ENCODE assay signal across 20 cellular contexts in the genomic region with DNA sequence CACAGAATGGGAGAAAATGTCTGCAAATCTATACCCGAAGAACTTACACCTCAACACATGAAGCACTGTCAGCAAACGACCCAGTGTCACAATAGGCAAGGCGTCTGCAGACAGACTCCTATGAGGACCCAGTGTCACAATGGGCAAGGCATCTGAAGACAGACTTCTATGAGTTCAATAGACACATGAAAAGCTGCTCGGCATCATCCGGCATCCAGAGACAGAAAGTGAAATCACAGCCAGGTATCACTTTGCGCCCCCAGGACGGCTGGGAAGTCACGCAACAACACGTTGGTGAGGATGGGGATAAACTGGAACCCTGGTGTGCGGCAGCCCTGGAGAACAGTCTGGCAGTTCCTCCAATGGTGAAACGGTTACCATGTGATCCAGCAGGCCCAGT.
A peak's percentile ranks its signal among the peaks of the same experiment; 100 is the strongest.
DNase-seq lines count a peak whose midpoint lies in the region; ATAC-seq and TF ChIP-seq lines count a peak whose summit lies in the region.
"Had no signal": no experiment of that assay in that cellular context is flagged by ENCODE, and none has a peak within 500 bp of the region (broad histone marks: within the 10 kb centered on the region; RNA-seq: fewer than 3 reads in every experiment).

No MANE protein-coding gene starts in this region.

- no peaks in the 10 kb centered on the region for H3K27me3 Mint-ChIP-seq in activated CD4-positive, alpha-beta T cell treated with anti-CD3 and anti-CD28 coated beads, Interleukin-2, amount 10 ng/mL, durations not matched to agents 24 days and 14 days
- peaks cover 0 to 8% (median 4%) of the 10 kb centered on the region in 3 donors for H3K27me3 Mint-ChIP-seq in CD14-positive monocyte (ENCODE audit: low read depth in 3 of 3)
- peaks cover 5% of the 10 kb centered on the region for H3K27me3 Mint-ChIP-seq in activated CD8-positive, alpha-beta T cell treated with anti-CD3 and anti-CD28 coated beads, Interleukin-2, amount 10 ng/mL, durations not matched to agents 7 days and 5 days (ENCODE audit: low read depth)

- no peaks in the 10 kb centered on the region for H3K9me3 Mint-ChIP-seq in activated CD4-positive, alpha-beta T cell treated with anti-CD3 and anti-CD28 coated beads, Interleukin-2, amount 10 ng/mL, durations not matched to agents 24 days and 14 days
- H3K9me3 Mint-ChIP-seq in CD14-positive monocyte: no peaks in the 10 kb centered on the region
- H3K9me3 Mint-ChIP-seq in activated CD8-positive, alpha-beta T cell treated with anti-CD3 and anti-CD28 coated beads, Interleukin-2, amount 10 ng/mL, durations not matched to agents 7 days and 5 days (ENCODE audit: insufficient read depth): no peaks in the 10 kb centered on the region

- no peak overlapping the region for H3K4me3 ChIP-seq in left lung
- no peak overlapping the region for H3K4me3 ChIP-seq in ascending aorta
- H3K4me3 ChIP-seq: A549, PC-9, SJSA1, suprapubic skin had no signal

- H3K9me3 ChIP-seq in left lung (no peaks in the 10 kb centered on the region), ascending aorta (no peaks in the 10 kb centered on the region)
- H3K9me3 ChIP-seq: A549, neutrophil, SJSA1, suprapubic skin had no signal

- H3K27me3 ChIP-seq in left lung (no peaks in the 10 kb centered on the region), ascending aorta (no peaks in the 10 kb centered on the region)
- H3K27me3 ChIP-seq: brain microvascular endothelial cell, SJSA1, suprapubic skin had no signal

- TF ChIP-seq CTCF in CD14-positive monocyte (IDR thresholded peaks at IDR 0.05) (no peak), left lung (IDR thresholded peaks at IDR 0.05) (no peak), ascending aorta (IDR thresholded peaks at IDR 0.05) (no peak)

- H3K4me3 Mint-ChIP-seq in activated CD4-positive, alpha-beta T cell treated with anti-CD3 and anti-CD28 coated beads, Interleukin-2, amount 10 ng/mL, durations not matched to agents 24 days and 14 days: no peak overlapping the region
- no peak overlapping the region for H3K4me3 Mint-ChIP-seq in CD14-positive monocyte
- H3K4me3 Mint-ChIP-seq in activated CD8-positive, alpha-beta T cell treated with anti-CD3 and anti-CD28 coated beads, Interleukin-2, amount 10 ng/mL, durations not matched to agents 7 days and 5 days: no peak overlapping the region

- peaks cover 4% of the 10 kb centered on the region for H3K36me3 Mint-ChIP-seq in activated CD4-positive, alpha-beta T cell treated with anti-CD3 and anti-CD28 coated beads, Interleukin-2, amount 10 ng/mL, durations not matched to agents 24 days and 14 days (ENCODE audit: low read depth)
- H3K36me3 Mint-ChIP-seq in CD14-positive monocyte: peaks cover 7 to 17% of the 10 kb centered on the region in 2 donors
- peaks cover 11% of the 10 kb centered on the region for H3K36me3 Mint-ChIP-seq in activated CD8-positive, alpha-beta T cell treated with anti-CD3 and anti-CD28 coated beads, Interleukin-2, amount 10 ng/mL, durations not matched to agents 7 days and 5 days (ENCODE audit: low read depth)

- intact Hi-C loops in activated CD4-positive, alpha-beta T cell treated with anti-CD3 and anti-CD28 coated beads, Interleukin-2, amount 10 ng/mL, durations not matched to agents 24 days and 14 days (cut with micrococcal nuclease): loop anchor here (5.0 kb wide), 2 partner anchors 94 to 169 kb away; no protein-coding TSS in a partner anchor
- intact Hi-C loops in CD14-positive monocyte (cut with micrococcal nuclease) (loop anchor here in 1 of 2 donors (10.0 kb wide), 1 partner anchor 71 kb away; no protein-coding TSS in a partner anchor), left lung (cut with DNase I) (no loop called here), ascending aorta (cut with DNase I) (no loop called here)

- no peak overlapping the region for H3K27ac Mint-ChIP-seq in activated CD4-positive, alpha-beta T cell treated with anti-CD3 and anti-CD28 coated beads, Interleukin-2, amount 10 ng/mL, durations not matched to agents 24 days and 14 days
- H3K27ac Mint-ChIP-seq in CD14-positive monocyte: peak overlapping the region in 5 of 7 donors; percentile 26 to 90 (median 66)
- H3K27ac Mint-ChIP-seq in activated CD8-positive, alpha-beta T cell treated with anti-CD3 and anti-CD28 coated beads, Interleukin-2, amount 10 ng/mL, durations not matched to agents 7 days and 5 days: peak overlapping the region; percentile 43

- H3K36me3 ChIP-seq in left lung: no peaks in the 10 kb centered on the region
- H3K36me3 ChIP-seq in ascending aorta: no peaks in the 10 kb centered on the region
- H3K36me3 ChIP-seq: brain microvascular endothelial cell, neutrophil, SJSA1, suprapubic skin had no signal

- H3K27ac ChIP-seq in left lung: no peak overlapping the region
- no peak overlapping the region for H3K27ac ChIP-seq in ascending aorta
- H3K27ac ChIP-seq: A549, brain microvascular endothelial cell, neutrophil, PC-9, SJSA1, suprapubic skin had no signal

- peaks cover 0 to 49% of the 10 kb centered on the region in 2 donors for H3K4me1 ChIP-seq in left lung
- H3K4me1 ChIP-seq in ascending aorta: no peaks in the 10 kb centered on the region
- H3K4me1 ChIP-seq: A549 had no signal

- CTCF ChIA-PET in activated CD8-positive, alpha-beta T cell treated with anti-CD3 and anti-CD28 coated beads, Interleukin-2, amount 10 ng/mL, durations not matched to agents 7 days and 5 days (lab: Charles Lee): no interaction called here

- DNase-seq in activated CD4-positive, alpha-beta T cell treated with anti-CD3 and anti-CD28 coated beads, Interleukin-2, amount 10 ng/mL, durations not matched to agents 24 days and 14 days: peak; percentile 80
- no peak for DNase-seq in activated CD4-positive, alpha-beta T cell treated with anti-CD3 and anti-CD28 coated beads, Interleukin-2, amount 50 U/mL, for 1 hour
- DNase-seq in CD14-positive monocyte (ENCODE audit: low spot score): no peak
- peak; percentile 38 for DNase-seq in activated CD8-positive, alpha-beta T cell treated with anti-CD3 and anti-CD28 coated beads, Interleukin-2, amount 10 ng/mL, durations not matched to agents 7 days and 5 days
- peak; percentile 24 to 26 for DNase-seq in left lung
- DNase-seq in SIG-M5 treated with dmso at 0.1 percent for 504 hours (lab: John Stamatoyannopoulos, UW; ENCODE audit: unreplicated experiment): no peak
- DNase-seq in ascending aorta (ENCODE audit: low spot score in 2 of 2): no peak
- DNase-seq: activated CD4-positive, CD25-positive, alpha-beta regulatory T cell treated with anti-CD3 and anti-CD28 coated beads, Interleukin-2, amount 50 U/mL, for 72 hours; brain microvascular endothelial cell; DMS79; KBM-7; NCI-H2029; NCI-H345; PC-9; T1000 had no signal

- POLR2A ChIA-PET in activated CD8-positive, alpha-beta T cell treated with anti-CD3 and anti-CD28 coated beads, Interleukin-2, amount 10 ng/mL, durations not matched to agents 7 days and 5 days (lab: Charles Lee): no interaction called here

- ATAC-seq in activated CD8-positive, alpha-beta T cell treated with anti-CD3 and anti-CD28 coated beads, Interleukin-2, amount 10 ng/mL, durations not matched to agents 7 days and 5 days: no peak
- ATAC-seq in left lung (no peak), GM19467 (IDR thresholded peaks at IDR 0.05; ENCODE audit: unreplicated experiment) (no peak)
- ATAC-seq: A549 had no signal

- H3K4me1 Mint-ChIP-seq in activated CD4-positive, alpha-beta T cell treated with anti-CD3 and anti-CD28 coated beads, Interleukin-2, amount 10 ng/mL, durations not matched to agents 24 days and 14 days: peaks cover 51% of the 10 kb centered on the region
- H3K4me1 Mint-ChIP-seq in CD14-positive monocyte: peaks cover 71% of the 10 kb centered on the region
- H3K4me1 Mint-ChIP-seq in activated CD8-positive, alpha-beta T cell treated with anti-CD3 and anti-CD28 coated beads, Interleukin-2, amount 10 ng/mL, durations not matched to agents 7 days and 5 days (ENCODE audit: low read depth): peaks cover 69% of the 10 kb centered on the region

Comparison
In these comparisons a context has a peak if more than half of its experiments do, and no peak if none do; other contexts are left out.
1. DNase-seq: peak in activated CD4-positive, alpha-beta T cell treated with anti-CD3 and anti-CD28 coated beads, Interleukin-2, amount 10 ng/mL, durations not matched to agents 24 days and 14 days (single experiment), activated CD8-positive, alpha-beta T cell treated with anti-CD3 and anti-CD28 coated beads, Interleukin-2, amount 10 ng/mL, durations not matched to agents 7 days and 5 days (single experiment) and left lung (2 of 2); none in activated CD4-positive, alpha-beta T cell treated with anti-CD3 and anti-CD28 coated beads, Interleukin-2, amount 50 U/mL, for 1 hour (single experiment), CD14-positive monocyte (single experiment), SIG-M5 treated with dmso at 0.1 percent for 504 hours (single experiment) and ascending aorta (0 of 2).